In genomic region chr7:130995252-130996081, GRCh38 we compare ENCODE assay signal across 10 cellular contexts.
DNase-seq lines count a peak whose midpoint lies in the region; ATAC-seq and TF ChIP-seq lines count a peak whose summit lies in the region.
"Had no signal": no experiment of that assay in that cellular context is flagged by ENCODE, and none has a peak within 500 bp of the region (broad histone marks: within the 10 kb centered on the region; RNA-seq: fewer than 3 reads in every experiment).

No MANE protein-coding gene starts in this region.

- H3K27ac ChIP-seq in CD4-positive, alpha-beta memory T cell (ENCODE audit: low read depth, low read length) = peak overlapping the region; percentile 64
- H3K27ac ChIP-seq in Panc1 (ENCODE audit: low read length) (peak overlapping the region; percentile 78), epithelial cell of prostate (peak overlapping the region; percentile 82), ovary (peak overlapping the region; percentile 58 to 65)
- H3K27ac ChIP-seq: cardiac muscle cell had no signal

- H3K36me3 ChIP-seq in CD4-positive, alpha-beta memory T cell (ENCODE audit: insufficient read depth, low read length) = no peaks in the 10 kb centered on the region
- H3K36me3 ChIP-seq in Panc1 (ENCODE audit: control insufficient read depth, insufficient read depth, low read length) = no peaks in the 10 kb centered on the region
- no peaks in the 10 kb centered on the region for H3K36me3 ChIP-seq in ovary
- H3K36me3 ChIP-seq: cardiac muscle cell had no signal

- no peak for ATAC-seq in Panc1
- no peak for ATAC-seq in HG03469 (IDR thresholded peaks at IDR 0.05; ENCODE audit: unreplicated experiment)

- H3K27ac Mint-ChIP-seq in CD4-positive, alpha-beta memory T cell = peak overlapping the region in 6 of 7 donors; percentile 88 to 98 (median 93)

- H3K4me1 ChIP-seq in CD4-positive, alpha-beta memory T cell (ENCODE audit: insufficient read depth, low read length) = peaks cover 97% of the 10 kb centered on the region
- peaks cover 52% of the 10 kb centered on the region for H3K4me1 ChIP-seq in Panc1 (ENCODE audit: control insufficient read depth, insufficient read depth, low read length)
- H3K4me1 ChIP-seq in ovary (ENCODE audit: insufficient read depth) = peaks cover 38% of the 10 kb centered on the region

- H3K4me3 Mint-ChIP-seq in CD4-positive, alpha-beta memory T cell = peak overlapping the region; percentile 71 to 86 (median 84)

- BruUV-seq in Panc1 (replicated peaks; lab: Mats Ljungman, UMichigan) = no TSS peak

- TF ChIP-seq POLR2A in ovary (IDR thresholded peaks at IDR 0.05) = no peak

- H3K27me3 Mint-ChIP-seq in CD4-positive, alpha-beta memory T cell = no peaks in the 10 kb centered on the region

- POLR2A ChIA-PET in CD4-positive, alpha-beta memory T cell (lab: Charles Lee; ENCODE audit: partially characterized antibody) = interaction anchor here (0.9 to 2.3 kb wide), 5 partner anchors 7 to 103 kb away, joined by 3 to 13 read pairs (median 4); no protein-coding TSS in a partner anchor
- POLR2A ChIA-PET in Panc1 (lab: Charles Lee) = interaction anchor here (0.6 kb wide), 1 partner anchor 24 kb away, joined by 6 read pairs; no protein-coding TSS in a partner anchor

- CTCF ChIA-PET in CD4-positive, alpha-beta memory T cell (lab: Charles Lee; ENCODE audit: partially characterized antibody) = interaction anchor here (1.1 to 2.5 kb wide), 12 partner anchors 9 to 99 kb away, joined by 3 to 23 read pairs (median 4); no protein-coding TSS in a partner anchor
- CTCF ChIA-PET in Panc1 (lab: Charles Lee) = no interaction called here

- peaks cover 16 to 47% of the 10 kb centered on the region in 2 donors for H3K36me3 Mint-ChIP-seq in CD4-positive, alpha-beta memory T cell

- peaks cover 70 to 97% (median 86%) of the 10 kb centered on the region in 4 donors for H3K4me1 Mint-ChIP-seq in CD4-positive, alpha-beta memory T cell

- H3K27me3 ChIP-seq in CD4-positive, alpha-beta memory T cell (ENCODE audit: insufficient read depth, low read length) = no peaks in the 10 kb centered on the region
- H3K27me3 ChIP-seq in Panc1 (ENCODE audit: control insufficient read depth, insufficient read depth, low read length) (no peaks in the 10 kb centered on the region), ovary (no peaks in the 10 kb centered on the region)
- H3K27me3 ChIP-seq: cardiac muscle cell had no signal

- peak overlapping the region in 1 of 2 donors; percentile 24 for H3K4me3 ChIP-seq in CD4-positive, alpha-beta memory T cell (ENCODE audit: low read length in 2 of 2)
- no peak overlapping the region for H3K4me3 ChIP-seq in Panc1 (ENCODE audit: low read depth in 2 of 2, low read length in 2 of 2)
- H3K4me3 ChIP-seq in ovary = no peak overlapping the region
- H3K4me3 ChIP-seq: cardiac muscle cell had no signal

- intact Hi-C loops in CD4-positive, alpha-beta memory T cell (cut with micrococcal nuclease) = loop anchor here (2.0 kb wide), 1 partner anchor 13 kb away; no protein-coding TSS in a partner anchor
- intact Hi-C loops in Panc1 (cut with micrococcal nuclease; ENCODE audit: unreplicated experiment) = no loop called here
- intact Hi-C loops in ovary (cut with DNase I) = no loop called here

- no peaks in the 10 kb centered on the region for H3K9me3 ChIP-seq in CD4-positive, alpha-beta memory T cell (ENCODE audit: control insufficient read depth in 1 of 2, low read length in 2 of 2)
- H3K9me3 ChIP-seq in Panc1 (ENCODE audit: control insufficient read depth, insufficient read depth, low read depth, low read length) = no peaks in the 10 kb centered on the region
- H3K9me3 ChIP-seq in ovary = no peaks in the 10 kb centered on the region

- peaks cover 0 to 2% (median 0%) of the 10 kb centered on the region in 8 donors for H3K9me3 Mint-ChIP-seq in CD4-positive, alpha-beta memory T cell

- no peak for TF ChIP-seq CTCF in Panc1 (IDR thresholded peaks at IDR 0.05)
- TF ChIP-seq CTCF in ovary (IDR thresholded peaks at IDR 0.05) = no peak

- TF ChIP-seq EP300 in ovary (IDR thresholded peaks at IDR 0.05) = no peak

- no peak for DNase-seq in CD4-positive, alpha-beta memory T cell
- DNase-seq in Panc1 (ENCODE audit: low read depth, low spot score) (no peak), epithelial cell of prostate (ENCODE audit: low read depth, low spot score) (peak; percentile 69), ovary (no peak), occipital lobe (lab: John Stamatoyannopoulos, UW) (no peak), OCI-M1 (lab: John Stamatoyannopoulos, UW) (no peak)
- no peak for DNase-seq in central memory CD4-positive, alpha-beta T cell
- DNase-seq: NCI-H1092 treated with DMSO at 0.1 percent for 48 hours had no signal

- in situ Hi-C loops in Panc1 (cut with HindIII; ENCODE audit: low pct_unique_long_range_greater_than_20kb, low sequenced_read_pairs) = no loop called here

- 24 to 30% (median 25%) methylated on average over 10 of the region's 10 CpGs for WGBS in ovary, 3 donors
